Comparison of ENCODE assay signal across 20 cellular contexts in the genomic region with DNA sequence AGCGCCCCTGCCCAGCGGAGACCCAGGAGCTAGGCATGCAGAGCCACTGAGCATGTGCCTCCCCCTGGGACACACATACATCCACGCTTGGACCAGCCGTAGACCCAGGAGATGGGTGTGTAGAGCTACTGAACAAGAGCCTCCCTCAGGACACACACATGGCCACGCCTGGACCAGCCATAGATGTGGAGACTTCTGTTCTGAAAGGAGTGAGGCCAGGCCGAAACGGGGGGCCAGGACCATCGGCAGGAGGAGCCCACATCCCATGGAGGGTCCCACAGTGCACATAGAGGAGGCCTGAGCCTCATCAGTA.
"Had no signal": no experiment of that assay in that cellular context is flagged by ENCODE, and none has a peak within 500 bp of the region (broad histone marks: within the 10 kb centered on the region; RNA-seq: fewer than 3 reads in every experiment).

No MANE protein-coding gene starts in this region.

- ATAC-seq: K562, SK-N-SH treated with all-trans-retinoic acid at 6 μM for 48 hours had no signal

- H3K9me3 ChIP-seq: SJCRH30 had no signal

- H3K4me1 ChIP-seq: SJCRH30 had no signal

- H3K4me3 ChIP-seq: K562, SJCRH30 had no signal

- DNase-seq: Kasumi-1, MM.1S, NCI-H1092 treated with DMSO at 0.1 percent for 48 hours, NCI-H1436 treated with DMSO at 0.1 percent for 48 hours, NCI-H1694, NCI-H187 treated with DMSO at 0.1 percent for 48 hours, NCI-H2029 treated with DMSO at 0.1 percent for 48 hours, NCI-H2171 treated with DMSO at 0.1 percent for 48 hours, NCI-H2227 treated with DMSO at 0.1 percent for 48 hours, NCI-H524, NCI-H526 treated with DMSO at 0.1 percent for 48 hours, NCI-H748 treated with DMSO at 0.1 percent for 48 hours, SHP77, SJCRH30 had no signal

- H3K4me2 ChIP-seq: KMS-11 had no signal

- H3K27ac ChIP-seq: HL-60, KMS-11, RWPE1, SJCRH30 had no signal

- H3K4me3 Mint-ChIP-seq: IgD-negative memory B cell had no signal

- H3K9ac ChIP-seq: KMS-11 had no signal

- H3K36me3 ChIP-seq: SJCRH30 had no signal

- H3K4me1 Mint-ChIP-seq: IgD-negative memory B cell had no signal

- H3K27me3 ChIP-seq: SJCRH30 had no signal
